8 cellular contexts compared by ENCODE assay signal in genomic region chr4:154491731-154492249, GRCh38. TPM values are rescaled to one million over a fixed set of nuclear protein-coding genes. Genes with fewer than 3 reads are reported as not detected.
DNase-seq lines count a peak whose midpoint lies in the region; ATAC-seq and TF ChIP-seq lines count a peak whose summit lies in the region.

Gene DCHS2, minus strand, starts transcription at chr4:154491799. Its CDS starts 444 bp downstream, at chr4:154491355.

- H3K27me3 Mint-ChIP-seq in WTC11 (ENCODE audit: low read depth) = peaks cover 82% of the 10 kb centered on the region

- no peaks in the 10 kb centered on the region for H3K9me3 Mint-ChIP-seq in WTC11

- H3K4me1 ChIP-seq in psoas muscle = no peaks in the 10 kb centered on the region

- H3K9me3 ChIP-seq in psoas muscle = no peaks in the 10 kb centered on the region

- peak; percentile 66 for ATAC-seq in GM19395 (IDR thresholded peaks at IDR 0.05; ENCODE audit: unreplicated experiment)
- peak; percentile 54 for ATAC-seq in HG03520 (IDR thresholded peaks at IDR 0.05; ENCODE audit: unreplicated experiment)
- ATAC-seq in WTC11 = peak; percentile 64
- ATAC-seq in psoas muscle = peak in 1 of 4 donors; percentile 60

- TF ChIP-seq CTCF in WTC11 (IDR thresholded peaks at IDR 0.05) (no peak), psoas muscle (IDR thresholded peaks at IDR 0.05) (no peak)

- H3K36me3 Mint-ChIP-seq in WTC11 = no peaks in the 10 kb centered on the region

- peaks cover 9 to 55% (median 15%) of the 10 kb centered on the region in 3 donors for H3K27me3 ChIP-seq in psoas muscle (ENCODE audit: insufficient read depth in 3 of 3, low read length in 2 of 3)

- POLR2A ChIA-PET in WTC11 (lab: Charles Lee) = no interaction called here

- WGBS in psoas muscle, 3 donors = 0 to 1% (median 1%) methylated on average over 25 to 42 of the region's 42 CpGs

- H3K36me3 ChIP-seq in psoas muscle (ENCODE audit: insufficient read depth in 1 of 2, low read depth in 1 of 2) = no peaks in the 10 kb centered on the region

- H3K4me3 ChIP-seq in psoas muscle = peak within 1 kb of the TSS; percentile 49

- peak; percentile 17 for DNase-seq in ELF-1 (ENCODE audit: low read depth, low spot score)
- DNase-seq in WTC11 (ENCODE audit: low spot score) = peak; percentile 69
- DNase-seq in globus pallidus (ENCODE audit: low spot score) = peak; percentile 16
- peak; percentile 37 to 59 for DNase-seq in psoas muscle
- DNase-seq in NCI-H187 treated with DMSO at 0.1 percent for 48 hours (lab: John Stamatoyannopoulos, UW) = no peak
- no peak for DNase-seq in RPMI8226

- CTCF ChIA-PET in WTC11 (lab: Charles Lee) = interaction anchor here (0.9 to 2.1 kb wide), 9 partner anchors 7 to 92 kb away, joined by 3 to 13 read pairs (median 4); partner anchors contain the start of gene PLRG1

- peaks cover 16% of the 10 kb centered on the region for H3K4me1 Mint-ChIP-seq in WTC11

- peak within 1 kb of the TSS; percentile 80 for H3K4me3 Mint-ChIP-seq in WTC11

- intact Hi-C loops in psoas muscle (cut with DNase I) = no loop called here

- no peak within 1 kb of the TSS for H3K27ac ChIP-seq in psoas muscle

- no peak within 1 kb of the TSS for H3K27ac Mint-ChIP-seq in WTC11

TF ChIP-seq in WTC11, 78 proteins besides CTCF, POLR2A, EP300 and RAD21 (continues in another document):
- TF ChIP-seq IRF2 (CRISPR knock-in tag; IDR thresholded peaks at IDR 0.05; ENCODE audit: borderline replicate concordance, low read depth) (peak; percentile 27; the same call in 1 of the 2 replicates), ZNF416 (CRISPR knock-in tag; IDR thresholded peaks at IDR 0.05) (no peak), E2F1 (CRISPR knock-in tag; IDR thresholded peaks at IDR 0.05) (no peak), ETV6 (CRISPR knock-in tag; IDR thresholded peaks at IDR 0.05) (peak; percentile 70; the same call in 1 of the 2 replicates), ZNF263 (CRISPR knock-in tag; IDR thresholded peaks at IDR 0.05; ENCODE audit: low read depth) (no peak; the same call in none of the 2 replicates), ELF4 (CRISPR knock-in tag; IDR thresholded peaks at IDR 0.05; ENCODE audit: low read depth) (no peak), FOXP4 (CRISPR knock-in tag; IDR thresholded peaks at IDR 0.05) (peak; percentile 80; the same call in 1 of the 2 replicates), TCF7 (CRISPR knock-in tag; IDR thresholded peaks at IDR 0.05; ENCODE audit: low read depth) (0 out of 2 replicates have a peak, but pooled peaks have one; percentile 32), PREB (CRISPR knock-in tag; IDR thresholded peaks at IDR 0.05; ENCODE audit: borderline replicate concordance) (no peak), ZNF138 (CRISPR knock-in tag; conservative IDR thresholded peaks at IDR 0.05) (peak; percentile 69; the same call in 1 of the 2 replicates), ZNF423 (CRISPR knock-in tag; IDR thresholded peaks at IDR 0.05) (peak; percentile 18; the same call in 1 of the 2 replicates), TEAD1 (CRISPR knock-in tag; IDR thresholded peaks at IDR 0.05) (0 out of 2 replicates have a peak, but pooled peaks have one; percentile 47), NR1H2 (CRISPR knock-in tag; IDR thresholded peaks at IDR 0.05) (no peak), E2F4 (CRISPR knock-in tag; IDR thresholded peaks at IDR 0.05; ENCODE audit: borderline replicate concordance, low read depth) (0 out of 2 replicates have a peak, but pooled peaks have one; percentile 53), MAX (CRISPR knock-in tag; IDR thresholded peaks at IDR 0.05) (peak; percentile 70; the same call in 1 of the 2 replicates), ZNF281 (CRISPR knock-in tag; IDR thresholded peaks at IDR 0.05) (peak; percentile 77; the same call in 1 of the 2 replicates), STAT6 (CRISPR knock-in tag; conservative IDR thresholded peaks at IDR 0.05; ENCODE audit: low read depth) (no peak)

RNA-seq across cellular contexts. Expression of gene DCHS2, which starts in this region (rescaled TPM):
- total RNA-seq in WTC11 (2021) (1.3 to 1.9 TPM (median 1.4 TPM) in 3 replicates), psoas muscle (under 1 TPM; 0.15 to 0.84 (median 0.19) TPM)
- under 1 TPM in 2 of 3 donors, not detected in 1; 0.01 to 0.03 TPM for polyA plus RNA-seq in psoas muscle

Comparison
In these comparisons a context has a peak if more than half of its experiments do, and no peak if none do; other contexts are left out.
1. Peak in DNase-seq and H3K4me3 ChIP-seq in psoas muscle; RNA of the gene not detected or under 1 TPM.
2. DNase-seq: peak in ELF-1 (single experiment), WTC11 (single experiment) and globus pallidus (single experiment); none in NCI-H187 treated with DMSO at 0.1 percent for 48 hours (single experiment) and RPMI8226 (single experiment).